1 cellular context compared by ENCODE assay signal in genomic region chr6:1182722-1183521, GRCh38.
TF ChIP-seq lines count a peak whose summit lies in the region.

No MANE protein-coding gene starts in this region.

TF ChIP-seq in HepG2, 621 proteins besides CTCF, POLR2A, EP300 and RAD21 (continued from another document and continues in another):
- 0 out of 2 replicates have a peak, but pooled peaks have one; percentile 52 for TF ChIP-seq RERE (CRISPR knock-in tag; IDR thresholded peaks at IDR 0.05; ENCODE audit: low read depth)
- TF ChIP-seq ZNF768 (CRISPR knock-in tag; IDR thresholded peaks at IDR 0.05): no peak
- peak; percentile 90 for TF ChIP-seq PHF21A (CRISPR knock-in tag; IDR thresholded peaks at IDR 0.05)
- TF ChIP-seq ZHX1 (CRISPR knock-in tag; IDR thresholded peaks at IDR 0.05; ENCODE audit: low read depth): no peak
- TF ChIP-seq RORA (CRISPR knock-in tag; IDR thresholded peaks at IDR 0.05): 0 out of 2 replicates have a peak, but pooled peaks have one; percentile 3
- TF ChIP-seq, protein P1, sequence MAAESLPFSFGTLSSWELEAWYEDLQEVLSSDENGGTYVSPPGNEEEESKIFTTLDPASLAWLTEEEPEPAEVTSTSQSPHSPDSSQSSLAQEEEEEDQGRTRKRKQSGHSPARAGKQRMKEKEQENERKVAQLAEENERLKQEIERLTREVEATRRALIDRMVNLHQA (CRISPR knock-in tag; IDR thresholded peaks at IDR 0.05): no peak
- TF ChIP-seq ZBTB20 (CRISPR knock-in tag; IDR thresholded peaks at IDR 0.05; ENCODE audit: borderline replicate concordance, low read depth): 0 out of 2 replicates have a peak, but pooled peaks have one; percentile 42
- TF ChIP-seq FOXA3 (CRISPR knock-in tag; IDR thresholded peaks at IDR 0.05): peak; percentile 45
- TF ChIP-seq ARID2 (CRISPR knock-in tag; IDR thresholded peaks at IDR 0.05; ENCODE audit: borderline replicate concordance): no peak
- TF ChIP-seq ONECUT2 (CRISPR knock-in tag; IDR thresholded peaks at IDR 0.05): peak; percentile 83
- TF ChIP-seq YEATS4 (CRISPR knock-in tag; IDR thresholded peaks at IDR 0.05; ENCODE audit: borderline replicate concordance): 0 out of 2 replicates have a peak, but pooled peaks have one; percentile 37
- 0 out of 2 replicates have a peak, but pooled peaks have one; percentile 64 for TF ChIP-seq ZNF224 (CRISPR knock-in tag; IDR thresholded peaks at IDR 0.05)
- TF ChIP-seq, protein P2, sequence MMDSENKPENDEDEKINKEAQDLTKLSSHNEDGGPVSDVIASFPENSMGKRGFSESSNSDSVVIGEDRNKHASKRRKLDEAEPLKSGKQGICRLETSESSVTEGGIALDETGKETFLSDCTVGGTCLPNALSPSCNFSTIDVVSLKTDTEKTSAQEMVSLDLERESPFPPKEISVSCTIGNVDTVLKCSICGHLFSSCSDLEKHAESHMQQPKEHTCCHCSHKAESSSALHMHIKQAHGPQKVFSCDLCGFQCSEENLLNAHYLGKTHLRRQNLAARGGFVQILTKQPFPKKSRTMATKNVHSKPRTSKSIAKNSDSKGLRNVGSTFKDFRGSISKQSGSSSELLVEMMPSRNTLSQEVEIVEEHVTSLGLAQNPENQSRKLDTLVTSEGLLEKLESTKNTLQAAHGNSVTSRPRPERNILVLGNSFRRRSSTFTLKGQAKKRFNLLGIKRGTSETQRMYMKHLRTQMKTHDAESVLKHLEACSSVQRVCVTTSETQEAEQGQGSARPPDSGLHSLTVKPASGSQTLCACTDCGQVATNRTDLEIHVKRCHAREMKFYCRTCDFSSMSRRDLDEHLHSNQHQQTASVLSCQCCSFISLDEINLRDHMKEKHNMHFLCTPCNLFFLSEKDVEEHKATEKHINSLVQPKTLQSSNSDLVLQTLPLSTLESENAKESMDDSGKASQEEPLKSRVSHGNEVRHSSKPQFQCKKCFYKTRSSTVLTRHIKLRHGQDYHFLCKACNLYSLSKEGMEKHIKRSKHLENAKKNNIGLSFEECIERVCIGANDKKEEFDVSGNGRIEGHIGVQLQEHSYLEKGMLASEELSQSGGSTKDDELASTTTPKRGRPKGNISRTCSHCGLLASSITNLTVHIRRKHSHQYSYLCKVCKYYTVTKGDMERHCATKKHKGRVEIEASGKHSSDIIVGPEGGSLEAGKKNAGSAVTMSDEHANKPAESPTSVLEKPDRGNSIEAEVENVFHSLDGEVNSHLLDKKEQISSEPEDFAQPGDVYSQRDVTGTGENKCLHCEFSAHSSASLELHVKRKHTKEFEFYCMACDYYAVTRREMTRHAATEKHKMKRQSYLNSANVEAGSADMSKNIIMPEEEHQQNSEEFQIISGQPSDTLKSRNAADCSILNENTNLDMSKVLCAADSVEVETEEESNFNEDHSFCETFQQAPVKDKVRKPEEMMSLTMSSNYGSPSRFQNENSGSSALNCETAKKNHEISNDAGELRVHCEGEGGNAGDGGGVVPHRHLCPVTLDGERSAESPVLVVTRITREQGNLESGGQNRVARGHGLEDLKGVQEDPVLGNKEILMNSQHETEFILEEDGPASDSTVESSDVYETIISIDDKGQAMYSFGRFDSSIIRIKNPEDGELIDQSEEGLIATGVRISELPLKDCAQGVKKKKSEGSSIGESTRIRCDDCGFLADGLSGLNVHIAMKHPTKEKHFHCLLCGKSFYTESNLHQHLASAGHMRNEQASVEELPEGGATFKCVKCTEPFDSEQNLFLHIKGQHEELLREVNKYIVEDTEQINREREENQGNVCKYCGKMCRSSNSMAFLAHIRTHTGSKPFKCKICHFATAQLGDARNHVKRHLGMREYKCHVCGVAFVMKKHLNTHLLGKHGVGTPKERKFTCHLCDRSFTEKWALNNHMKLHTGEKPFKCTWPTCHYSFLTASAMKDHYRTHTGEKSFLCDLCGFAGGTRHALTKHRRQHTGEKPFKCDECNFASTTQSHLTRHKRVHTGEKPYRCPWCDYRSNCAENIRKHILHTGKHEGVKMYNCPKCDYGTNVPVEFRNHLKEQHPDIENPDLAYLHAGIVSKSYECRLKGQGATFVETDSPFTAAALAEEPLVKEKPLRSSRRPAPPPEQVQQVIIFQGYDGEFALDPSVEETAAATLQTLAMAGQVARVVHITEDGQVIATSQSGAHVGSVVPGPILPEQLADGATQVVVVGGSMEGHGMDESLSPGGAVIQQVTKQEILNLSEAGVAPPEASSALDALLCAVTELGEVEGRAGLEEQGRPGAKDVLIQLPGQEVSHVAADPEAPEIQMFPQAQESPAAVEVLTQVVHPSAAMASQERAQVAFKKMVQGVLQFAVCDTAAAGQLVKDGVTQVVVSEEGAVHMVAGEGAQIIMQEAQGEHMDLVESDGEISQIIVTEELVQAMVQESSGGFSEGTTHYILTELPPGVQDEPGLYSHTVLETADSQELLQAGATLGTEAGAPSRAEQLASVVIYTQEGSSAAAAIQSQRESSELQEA (CRISPR knock-in tag; IDR thresholded peaks at IDR 0.05; ENCODE audit: not compliant biosample characterization): no peak
- peak; percentile 74; the same call in 1 of the 2 replicates for TF ChIP-seq REPIN1 (CRISPR knock-in tag; IDR thresholded peaks at IDR 0.05; ENCODE audit: borderline replicate concordance, low read depth)
- 0 out of 2 replicates have a peak, but pooled peaks have one; percentile 22 for TF ChIP-seq ZNF644 (CRISPR knock-in tag; IDR thresholded peaks at IDR 0.05; ENCODE audit: low read depth)
- TF ChIP-seq GABPA (IDR thresholded peaks at IDR 0.05; ENCODE audit: low read depth, low read length): no peak
- TF ChIP-seq GABPA (CRISPR knock-in tag; IDR thresholded peaks at IDR 0.05; ENCODE audit: low read depth): 0 out of 2 replicates have a peak, but pooled peaks have one; percentile 22
- peak; percentile 65; the same call in 1 of the 2 replicates for TF ChIP-seq BCL6 (CRISPR knock-in tag; IDR thresholded peaks at IDR 0.05)
- no peak for TF ChIP-seq MATR3 (CRISPR knock-in tag; IDR thresholded peaks at IDR 0.05)
- TF ChIP-seq CBFB (CRISPR knock-in tag; IDR thresholded peaks at IDR 0.05): peak; percentile 45; the same call in 1 of the 2 replicates
- TF ChIP-seq ZNF280D (CRISPR knock-in tag; IDR thresholded peaks at IDR 0.05): peak; percentile 77; the same call in 1 of the 2 replicates
- TF ChIP-seq ZBTB1 (CRISPR knock-in tag; IDR thresholded peaks at IDR 0.05; ENCODE audit: borderline replicate concordance): no peak
- TF ChIP-seq RCOR2 (CRISPR knock-in tag; IDR thresholded peaks at IDR 0.05): peak; percentile 84; the same call in 1 of the 2 replicates
- TF ChIP-seq SOX5 (CRISPR knock-in tag; IDR thresholded peaks at IDR 0.05; ENCODE audit: borderline replicate concordance): peak; percentile 54; the same call in 1 of the 2 replicates
- TF ChIP-seq, protein P3, sequence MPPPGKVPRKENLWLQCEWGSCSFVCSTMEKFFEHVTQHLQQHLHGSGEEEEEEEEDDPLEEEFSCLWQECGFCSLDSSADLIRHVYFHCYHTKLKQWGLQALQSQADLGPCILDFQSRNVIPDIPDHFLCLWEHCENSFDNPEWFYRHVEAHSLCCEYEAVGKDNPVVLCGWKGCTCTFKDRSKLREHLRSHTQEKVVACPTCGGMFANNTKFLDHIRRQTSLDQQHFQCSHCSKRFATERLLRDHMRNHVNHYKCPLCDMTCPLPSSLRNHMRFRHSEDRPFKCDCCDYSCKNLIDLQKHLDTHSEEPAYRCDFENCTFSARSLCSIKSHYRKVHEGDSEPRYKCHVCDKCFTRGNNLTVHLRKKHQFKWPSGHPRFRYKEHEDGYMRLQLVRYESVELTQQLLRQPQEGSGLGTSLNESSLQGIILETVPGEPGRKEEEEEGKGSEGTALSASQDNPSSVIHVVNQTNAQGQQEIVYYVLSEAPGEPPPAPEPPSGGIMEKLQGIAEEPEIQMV (CRISPR knock-in tag; IDR thresholded peaks at IDR 0.05; ENCODE audit: low read depth): no peak
- no peak for TF ChIP-seq ZNF772 (CRISPR knock-in tag; IDR thresholded peaks at IDR 0.05)
- peak; percentile 44; the same call in 1 of the 2 replicates for TF ChIP-seq ZNF580 (CRISPR knock-in tag; IDR thresholded peaks at IDR 0.05; ENCODE audit: borderline replicate concordance, low read depth)
- TF ChIP-seq ZNF761 (CRISPR knock-in tag; conservative IDR thresholded peaks at IDR 0.05): 0 out of 2 replicates have a peak, but pooled peaks have one; percentile 26
- no peak for TF ChIP-seq THYN1 (CRISPR knock-in tag; IDR thresholded peaks at IDR 0.05; ENCODE audit: borderline replicate concordance, low read depth)
- 0 out of 2 replicates have a peak, but pooled peaks have one; percentile 45 for TF ChIP-seq ZNF652 (CRISPR knock-in tag; IDR thresholded peaks at IDR 0.05; ENCODE audit: borderline replicate concordance, low read depth)
- peak; percentile 66; the same call in 1 of the 2 replicates for TF ChIP-seq ETV5 (CRISPR knock-in tag; IDR thresholded peaks at IDR 0.05; ENCODE audit: borderline replicate concordance)
- TF ChIP-seq KDM3A (CRISPR knock-in tag; IDR thresholded peaks at IDR 0.05; ENCODE audit: low read depth): 0 out of 2 replicates have a peak, but pooled peaks have one; percentile 52
- TF ChIP-seq NR1H2 (CRISPR knock-in tag; IDR thresholded peaks at IDR 0.05; ENCODE audit: borderline replicate concordance, low read depth): no peak
- TF ChIP-seq HNRNPLL (IDR thresholded peaks at IDR 0.05; ENCODE audit: low read depth, low read length, poor library complexity, severe bottlenecking): no peak
